Comparison of ENCODE assay signal across 27 cellular contexts in genomic region chr7:138151731-138152577, GRCh38.
"Had no signal": no experiment of that assay in that cellular context is flagged by ENCODE, and none has a peak within 500 bp of the region (broad histone marks: within the 10 kb centered on the region; RNA-seq: fewer than 3 reads in every experiment).

No MANE protein-coding gene starts in this region.

- H3K4me3 ChIP-seq: body of pancreas, esophagus muscularis mucosa, gastroesophageal sphincter, hepatocyte, pancreas, prostate gland, sigmoid colon, thyroid gland had no signal

- H2AFZ ChIP-seq: hepatocyte had no signal

- ATAC-seq: activated CD4-positive, alpha-beta T cell treated with anti-CD3 and anti-CD28 coated beads for 36 hours; body of pancreas; gastroesophageal sphincter; naive thymus-derived CD4-positive, alpha-beta T cell; pancreas; stimulated activated memory B cell treated with anti-CD40 and anti-IgM and Interleukin-4, amounts not matched to agents 10 μg/mL and 1 μg/mL and 100 μg/mL, for 72 hours; stimulated activated naive CD8-positive, alpha-beta T cell treated with anti-CD3 and anti-CD28 coated beads, Interleukin-15, amount 100 ng/mL, for 72 hours had no signal

- H3K4me1 ChIP-seq: body of pancreas, esophagus muscularis mucosa, gastroesophageal sphincter, pancreas, prostate gland, sigmoid colon, thyroid gland had no signal

- DNase-seq: activated CD4-positive, alpha-beta T cell treated with anti-CD3 and anti-CD28 coated beads for 36 hours; activated CD4-positive, alpha-beta T cell treated with anti-CD3 and anti-CD28 coated beads, Interleukin-2, amount 50 U/mL, for 48 hours; activated CD4-positive, CD25-positive, alpha-beta regulatory T cell; activated CD8-positive, alpha-beta memory T cell treated with anti-CD3 and anti-CD28 coated beads for 24 hours; activated effector memory CD4-positive, alpha-beta T cell treated with Interleukin-2 at 50 U/mL for 16 hours; activated naive CD4-positive, alpha-beta T cell treated with Interleukin-2 at 50 U/mL for 16 hours; aorta; body of pancreas; dermis blood vessel endothelial cell; effector CD4-positive, alpha-beta T cell; islet precursor cell; naive thymus-derived CD4-positive, alpha-beta T cell; nucleus accumbens; pancreas; retina; sigmoid colon; small intestine; stimulated activated CD4-positive, alpha-beta T cell treated with anti-CD3 and anti-CD28 coated beads, Interleukin-4, amount 100 ng/mL, for 4 hours; stimulated activated CD8-positive, alpha-beta memory T cell treated with anti-CD3 and anti-CD28 coated beads, Interleukin-4, amount 100 ng/mL, for 48 hours; stimulated activated naive CD8-positive, alpha-beta T cell treated with anti-CD3 and anti-CD28 coated beads, Interleukin-15, amount 100 ng/mL, for 72 hours; thyroid gland had no signal

- H3K27ac ChIP-seq: body of pancreas, esophagus muscularis mucosa, gastroesophageal sphincter, hepatocyte, pancreas, prostate gland, sigmoid colon, thyroid gland had no signal

- H3K36me3 ChIP-seq: esophagus muscularis mucosa, gastroesophageal sphincter, pancreas, prostate gland, sigmoid colon, thyroid gland had no signal

- H3K9me3 ChIP-seq: body of pancreas, esophagus muscularis mucosa, gastroesophageal sphincter, pancreas, prostate gland, sigmoid colon, thyroid gland had no signal

- H3K79me2 ChIP-seq: hepatocyte had no signal

- H3K27me3 ChIP-seq: body of pancreas, esophagus muscularis mucosa, gastroesophageal sphincter, hepatocyte, pancreas, sigmoid colon, thyroid gland had no signal

- H3K4me2 ChIP-seq: hepatocyte had no signal

- FAIRE-seq: colon, pancreas, small intestine had no signal
